Comparison of ENCODE assay signal across 1 cellular context in the genomic region with DNA sequence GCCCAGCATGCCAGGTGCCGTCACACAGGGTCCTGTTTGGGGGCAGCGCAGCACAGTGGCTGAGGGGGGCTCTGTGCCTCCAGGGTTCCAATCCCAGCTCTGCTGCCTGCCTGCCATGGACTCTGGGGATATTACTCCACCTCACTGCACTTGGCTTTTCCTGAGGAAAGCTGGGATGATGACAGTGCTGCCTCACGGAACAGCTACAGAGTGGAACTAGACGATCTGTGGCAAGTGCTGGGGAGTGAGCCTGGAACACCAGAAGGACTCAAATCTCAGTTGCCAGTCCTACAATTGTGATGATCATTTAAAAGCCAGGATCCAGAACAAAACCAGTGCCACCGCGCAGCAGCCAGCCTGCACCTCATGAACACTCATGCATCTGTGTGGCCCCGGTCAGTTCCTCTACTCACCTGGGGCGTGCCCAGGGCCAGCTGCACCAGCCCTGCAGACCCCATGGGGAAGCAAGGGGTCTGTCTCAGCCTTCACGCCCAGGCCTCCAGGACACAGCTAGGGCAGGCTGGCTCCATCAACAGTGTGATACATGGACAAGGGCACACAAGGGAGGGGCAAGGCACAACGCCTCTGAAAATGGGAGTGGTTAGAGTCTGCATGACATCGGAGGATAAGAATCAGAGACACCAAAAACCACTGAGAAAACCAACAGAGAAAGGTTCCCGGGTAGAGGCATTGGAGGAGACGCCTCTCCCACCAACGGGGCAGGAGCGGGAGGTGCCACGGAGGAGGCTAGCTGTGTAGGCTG.
TF ChIP-seq lines count a peak whose summit lies in the region.

No MANE protein-coding gene starts in this region.

TF ChIP-seq in H1, 55 proteins besides CTCF, POLR2A, EP300 and RAD21:
- no peak for TF ChIP-seq MAFK (IDR thresholded peaks at IDR 0.05; ENCODE audit: low read depth, low read length)
- TF ChIP-seq RXRA (IDR thresholded peaks at IDR 0.05; ENCODE audit: insufficient read depth, low read depth, low read length), result no peak
- TF ChIP-seq, protein P1, sequence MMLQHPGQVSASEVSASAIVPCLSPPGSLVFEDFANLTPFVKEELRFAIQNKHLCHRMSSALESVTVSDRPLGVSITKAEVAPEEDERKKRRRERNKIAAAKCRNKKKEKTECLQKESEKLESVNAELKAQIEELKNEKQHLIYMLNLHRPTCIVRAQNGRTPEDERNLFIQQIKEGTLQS (IDR thresholded peaks at IDR 0.05; ENCODE audit: insufficient read depth, low read depth, low read length), result no peak
- no peak for TF ChIP-seq CREB1 (IDR thresholded peaks at IDR 0.05)
- TF ChIP-seq SP2 (IDR thresholded peaks at IDR 0.05; ENCODE audit: low read length), result no peak
- TF ChIP-seq TCF12 (IDR thresholded peaks at IDR 0.05; ENCODE audit: low read depth, low read length), result no peak
- TF ChIP-seq ASH2L (IDR thresholded peaks at IDR 0.05; ENCODE audit: low read length), result no peak
- TF ChIP-seq SRF (IDR thresholded peaks at IDR 0.05; ENCODE audit: low read depth, low read length), result no peak
- no peak for TF ChIP-seq SAP30 (IDR thresholded peaks at IDR 0.05; ENCODE audit: insufficient read depth, insufficient replicate concordance, low read length)
- TF ChIP-seq POU5F1 (IDR thresholded peaks at IDR 0.05; ENCODE audit: low read depth, low read length), result no peak
- TF ChIP-seq TEAD4 (IDR thresholded peaks at IDR 0.05; ENCODE audit: low read depth, low read length), result no peak
- no peak for TF ChIP-seq EZH2 (IDR thresholded peaks at IDR 0.05; ENCODE audit: low read depth, low read length, severe bottlenecking)
- TF ChIP-seq CHD2 (IDR thresholded peaks at IDR 0.05; ENCODE audit: low read length), result no peak
- no peak for TF ChIP-seq TAF7 (optimal IDR thresholded peaks at IDR 0.05; ENCODE audit: borderline replicate concordance, low read depth, low read length)
- TF ChIP-seq CHD1 (IDR thresholded peaks at IDR 0.05; ENCODE audit: low read depth, low read length), result no peak
